ENCODE assay signal across 22 cellular contexts in genomic region chr6:134754013-134754690, GRCh38.
DNase-seq lines count a peak whose midpoint lies in the region; ATAC-seq and TF ChIP-seq lines count a peak whose summit lies in the region.
"Had no signal": no experiment of that assay in that cellular context is flagged by ENCODE, and none has a peak within 500 bp of the region (broad histone marks: within the 10 kb centered on the region; RNA-seq: fewer than 3 reads in every experiment).

No MANE protein-coding gene starts in this region.

- peak overlapping the region; percentile 39; the same call in 1 of the 2 replicates for H3K4ac ChIP-seq in IMR-90 (ENCODE audit: low read depth, low read length)
- H3K4ac ChIP-seq in mesenchymal stem cell (ENCODE audit: low read depth in 1 of 2, low read length in 2 of 2), result no peak overlapping the region
- no peak overlapping the region for H3K4ac ChIP-seq in trophoblast cell (ENCODE audit: low read depth, low read length)

- no peaks in the 10 kb centered on the region for H3K79me2 ChIP-seq in trophoblast cell (ENCODE audit: control insufficient read depth, insufficient read depth, low read length, poor library complexity)

- H2BK120ac ChIP-seq in IMR-90 (ENCODE audit: low read depth, low read length) (no peak overlapping the region; the same call in 1 of the 2 replicates), mesenchymal stem cell (ENCODE audit: low read depth, low read length) (no peak overlapping the region), trophoblast cell (ENCODE audit: insufficient read depth, low read length, poor library complexity) (no peak overlapping the region)

- no peaks in the 10 kb centered on the region for H3K9me3 Mint-ChIP-seq in activated T-helper 17 cell treated with anti-CD3 and anti-CD28 coated beads, Interleukin-2, amount 50 U/mL, for 72 hours
- H3K9me3 Mint-ChIP-seq: CD8-positive, alpha-beta T cell had no signal

- TF ChIP-seq POLR2A in IMR-90 (IDR thresholded peaks at IDR 0.05; ENCODE audit: low read depth, low read length), result no peak

- H3K27me3 ChIP-seq in IMR-90 (ENCODE audit: control insufficient read depth, insufficient read depth, low read length) (no peaks in the 10 kb centered on the region), mesenchymal stem cell (ENCODE audit: control insufficient read depth in 1 of 2, insufficient read depth in 1 of 2, low read length in 2 of 2) (no peaks in the 10 kb centered on the region), trophoblast cell (ENCODE audit: insufficient read depth, low read length) (no peaks in the 10 kb centered on the region)
- H3K27me3 ChIP-seq: BLaER1 had no signal

- H3K23ac ChIP-seq in IMR-90 (ENCODE audit: low read depth, low read length), result peak overlapping the region; percentile 71
- H3K23ac ChIP-seq in mesenchymal stem cell (ENCODE audit: low read length in 2 of 2), result no peak overlapping the region
- H3K23ac ChIP-seq in trophoblast cell (ENCODE audit: low read length), result no peak overlapping the region

- H3K4me1 ChIP-seq in IMR-90 (ENCODE audit: control insufficient read depth, insufficient read depth, low read length) (peaks cover 3% of the 10 kb centered on the region; the same call in 1 of the 2 replicates), mesenchymal stem cell (ENCODE audit: control insufficient read depth, insufficient read depth, low read depth, low read length) (peaks cover 5% of the 10 kb centered on the region), trophoblast cell (ENCODE audit: control insufficient read depth in 1 of 2, insufficient read depth in 2 of 2, low read length in 2 of 2) (peaks cover 0 to 10% of the 10 kb centered on the region in 2 experiments)
- H3K4me1 ChIP-seq: BLaER1 had no signal

- H3K18ac ChIP-seq in IMR-90 (ENCODE audit: low read depth, low read length), result 0 out of 2 replicates have a peak overlapping the region, but pooled peaks have one; percentile 74
- H3K18ac ChIP-seq in mesenchymal stem cell (ENCODE audit: low read depth in 1 of 2, low read length in 2 of 2), result no peak overlapping the region
- no peak overlapping the region for H3K18ac ChIP-seq in trophoblast cell (ENCODE audit: low read length)

- ATAC-seq in IMR-90 (ENCODE audit: low read depth) (no peak), GM21576 (IDR thresholded peaks at IDR 0.05; ENCODE audit: unreplicated experiment) (no peak), HG03139 (IDR thresholded peaks at IDR 0.05; ENCODE audit: unreplicated experiment) (no peak)
- no peak for ATAC-seq in activated T-helper 17 cell treated with anti-CD3 and anti-CD28 coated beads, Interleukin-2, amount 50 U/mL, for 72 hours (replicated peaks)
- ATAC-seq: CD8-positive, alpha-beta T cell; GM12878 had no signal

- H3K4me2 ChIP-seq in IMR-90 (ENCODE audit: low read depth, low read length) (no peak overlapping the region), mesenchymal stem cell (ENCODE audit: low read length, poor library complexity, severe bottlenecking) (no peak overlapping the region), trophoblast cell (ENCODE audit: low read length) (no peak overlapping the region)
- H3K4me2 ChIP-seq: BLaER1 had no signal

- H2AFZ ChIP-seq in IMR-90 (replicated peaks; ENCODE audit: low read length, poor library complexity), result no peak overlapping the region
- no peak overlapping the region for H2AFZ ChIP-seq in mesenchymal stem cell (ENCODE audit: low read depth, low read length)
- no peak overlapping the region for H2AFZ ChIP-seq in trophoblast cell (ENCODE audit: insufficient read depth, low read length, poor library complexity)
- H2AFZ ChIP-seq: GM23248 had no signal

- H2AK5ac ChIP-seq in IMR-90 (ENCODE audit: low read depth, low read length) (0 out of 2 replicates have a peak overlapping the region, but pooled peaks have one; percentile 74), mesenchymal stem cell (ENCODE audit: low read length, severe bottlenecking) (peak overlapping the region; percentile 94), trophoblast cell (ENCODE audit: low read length) (peak overlapping the region; percentile 58)

- H3K27ac ChIP-seq in IMR-90 (ENCODE audit: insufficient read depth, low read length), result no peak overlapping the region
- H3K27ac ChIP-seq in mesenchymal stem cell (ENCODE audit: low read length, poor library complexity, severe bottlenecking), result peak overlapping the region; percentile 86
- no peak overlapping the region for H3K27ac ChIP-seq in trophoblast cell (ENCODE audit: low read depth, low read length)
- H3K27ac ChIP-seq: 22Rv1, BLaER1, C4-2B, GM23248 had no signal

- H2BK20ac ChIP-seq in IMR-90 (ENCODE audit: low read depth, low read length), result peak overlapping the region; percentile 44; the same call in 1 of the 2 replicates

- no peaks in the 10 kb centered on the region for H3K4me1 Mint-ChIP-seq in activated T-helper 17 cell treated with anti-CD3 and anti-CD28 coated beads, Interleukin-2, amount 50 U/mL, for 72 hours
- H3K4me1 Mint-ChIP-seq: B cell; CD4-positive, CD25-positive, alpha-beta regulatory T cell had no signal

- no peak overlapping the region for H2AK9ac ChIP-seq in IMR-90 (replicated peaks; ENCODE audit: low read depth, low read length, poor library complexity)

- no peak overlapping the region for H4K12ac ChIP-seq in trophoblast cell (ENCODE audit: low read depth, low read length)

- no peak overlapping the region; the same call in 1 of the 2 replicates for H4K91ac ChIP-seq in IMR-90 (ENCODE audit: insufficient read depth, low read depth, low read length)
- H4K91ac ChIP-seq in mesenchymal stem cell (ENCODE audit: low read length), result no peak overlapping the region
- no peak overlapping the region for H4K91ac ChIP-seq in trophoblast cell (ENCODE audit: low read depth, low read length)

- no peaks in the 10 kb centered on the region for H3K79me1 ChIP-seq in IMR-90 (ENCODE audit: low read depth in 1 of 2, low read length in 2 of 2)
- no peaks in the 10 kb centered on the region for H3K79me1 ChIP-seq in mesenchymal stem cell (replicated peaks; ENCODE audit: low read length, poor library complexity, severe bottlenecking)
- H3K79me1 ChIP-seq in trophoblast cell (ENCODE audit: low read length), result no peaks in the 10 kb centered on the region

- H3K4me3 Mint-ChIP-seq in activated T-helper 17 cell treated with anti-CD3 and anti-CD28 coated beads, Interleukin-2, amount 50 U/mL, for 72 hours, result no peak overlapping the region
- H3K4me3 Mint-ChIP-seq: B cell; CD4-positive, CD25-positive, alpha-beta regulatory T cell; CD8-positive, alpha-beta T cell had no signal

- peak overlapping the region; percentile 52; the same call in 2 of the 3 replicates for H2BK15ac ChIP-seq in IMR-90 (ENCODE audit: low read depth, low read length)
- no peak overlapping the region for H2BK15ac ChIP-seq in mesenchymal stem cell (ENCODE audit: low read depth, poor library complexity, severe bottlenecking)

- no peak overlapping the region for H3K27ac Mint-ChIP-seq in activated T-helper 17 cell treated with anti-CD3 and anti-CD28 coated beads, Interleukin-2, amount 50 U/mL, for 72 hours
- H3K27ac Mint-ChIP-seq: B cell; CD4-positive, CD25-positive, alpha-beta regulatory T cell; CD8-positive, alpha-beta T cell had no signal

- H3K36me3 ChIP-seq in IMR-90 (ENCODE audit: control insufficient read depth, insufficient read depth, low read length) (no peaks in the 10 kb centered on the region), mesenchymal stem cell (ENCODE audit: control insufficient read depth in 1 of 2, insufficient read depth in 2 of 2, low read depth in 1 of 2, low read length in 2 of 2) (no peaks in the 10 kb centered on the region), trophoblast cell (ENCODE audit: control insufficient read depth in 1 of 2, insufficient read depth in 2 of 2, low read length in 2 of 2) (no peaks in the 10 kb centered on the region)
- H3K36me3 ChIP-seq: BLaER1 had no signal

- no peak overlapping the region for H4K5ac ChIP-seq in IMR-90 (ENCODE audit: low read depth, low read length)

- TF ChIP-seq RAD21 in IMR-90 (IDR thresholded peaks at IDR 0.05; ENCODE audit: low read length), result no peak

- intact Hi-C loops in IMR-90 (cut with micrococcal nuclease), result no loop called here

- in situ Hi-C loops in IMR-90 (cut with MboI; ENCODE audit: low sequenced_read_pairs), result no loop called here

- no peak overlapping the region for H3K56ac ChIP-seq in IMR-90 (ENCODE audit: extremely low read depth, insufficient read depth, low read length)

- H4K8ac ChIP-seq in IMR-90 (ENCODE audit: low read depth in 2 of 2, low read length in 2 of 2), result peak overlapping the region in 1 of 2 experiments; percentile 39; a peak in 1 of 4 replicates
- no peak overlapping the region for H4K8ac ChIP-seq in mesenchymal stem cell (ENCODE audit: low read length)
- H4K8ac ChIP-seq in trophoblast cell (ENCODE audit: low read depth, low read length), result no peak overlapping the region

- no peak overlapping the region for H3K4me3 ChIP-seq in IMR-90 (ENCODE audit: insufficient read depth, low read depth, low read length)
- no peak overlapping the region for H3K4me3 ChIP-seq in epithelial cell of esophagus (ENCODE audit: low read length)
- H3K4me3 ChIP-seq in mesenchymal stem cell (ENCODE audit: insufficient read depth in 1 of 2, low read depth in 1 of 2, low read length in 2 of 2), result no peak overlapping the region
- no peak overlapping the region for H3K4me3 ChIP-seq in trophoblast cell (ENCODE audit: low read depth, low read length)
- H3K4me3 ChIP-seq: BLaER1, GM12878, GM23248 had no signal

- H3K14ac ChIP-seq in IMR-90 (replicated peaks; ENCODE audit: low read depth, low read length) (no peak overlapping the region), mesenchymal stem cell (ENCODE audit: low read length in 2 of 2) (no peak overlapping the region), trophoblast cell (ENCODE audit: low read length) (no peak overlapping the region)

- DNase-seq in IMR-90 (peak; percentile 11), epithelial cell of esophagus (ENCODE audit: low read depth) (peak; percentile 69), mesenchymal stem cell (no peak), trophoblast cell (no peak), DMS114 treated with DMSO at 0.1 percent for 48 hours (lab: John Stamatoyannopoulos, UW; ENCODE audit: unreplicated experiment) (no peak)
- DNase-seq: Caco-2; CD4-positive, CD25-positive, alpha-beta regulatory T cell; CD8-positive, alpha-beta T cell; DMS79; EL; GDM1; GM23248; H7; HCEC 1CT had no signal

- BruUV-seq in IMR-90 (replicated peaks; lab: Mats Ljungman, UMichigan), result no TSS peak

- no peak overlapping the region for H3K9ac ChIP-seq in IMR-90 (ENCODE audit: low read depth, low read length)
- H3K9ac ChIP-seq in mesenchymal stem cell (ENCODE audit: low read length), result no peak overlapping the region
- no peak overlapping the region for H3K9ac ChIP-seq in trophoblast cell (ENCODE audit: low read length)
- H3K9ac ChIP-seq: BLaER1, GM23248 had no signal

- no peaks in the 10 kb centered on the region for H3K36me3 Mint-ChIP-seq in activated T-helper 17 cell treated with anti-CD3 and anti-CD28 coated beads, Interleukin-2, amount 50 U/mL, for 72 hours (ENCODE audit: low read depth)
- H3K36me3 Mint-ChIP-seq: CD4-positive, CD25-positive, alpha-beta regulatory T cell; CD8-positive, alpha-beta T cell had no signal

- H3K27me3 Mint-ChIP-seq in activated T-helper 17 cell treated with anti-CD3 and anti-CD28 coated beads, Interleukin-2, amount 50 U/mL, for 72 hours, result peaks cover 14% of the 10 kb centered on the region

- dilution Hi-C loops in IMR-90 (cut with HindIII; ENCODE audit: low sequenced_read_pairs, unreplicated experiment), result no loop called here

- H3K9me1 ChIP-seq in IMR-90 (ENCODE audit: insufficient read depth, low read length), result no peaks in the 10 kb centered on the region

- H2BK5ac ChIP-seq in IMR-90 (ENCODE audit: low read depth, low read length, poor library complexity, severe bottlenecking), result no peak overlapping the region
- no peak overlapping the region for H2BK5ac ChIP-seq in mesenchymal stem cell (ENCODE audit: low read depth, low read length, poor library complexity, severe bottlenecking)
- H2BK5ac ChIP-seq in trophoblast cell (ENCODE audit: low read depth, low read length, poor library complexity), result no peak overlapping the region

- no peak overlapping the region for H2BK12ac ChIP-seq in mesenchymal stem cell (ENCODE audit: low read length in 2 of 2)
- H2BK12ac ChIP-seq in trophoblast cell (ENCODE audit: low read length), result no peak overlapping the region

- WGBS in IMR-90 (ENCODE audit: extremely low coverage in 2 of 2, insufficient read length in 1 of 2), 2 experiments, result no CpG with 5 or more reads among the region's 4 CpGs
- 67% methylated on average over 1 of the region's 4 CpGs for WGBS in mesenchymal stem cell
- WGBS in trophoblast cell (ENCODE audit: extremely low coverage, insufficient coverage, insufficient read length), result no CpG with 5 or more reads among the region's 4 CpGs

- H3K9me3 ChIP-seq in IMR-90 (ENCODE audit: control insufficient read depth, insufficient read depth, low read length) (no peaks in the 10 kb centered on the region), mesenchymal stem cell (ENCODE audit: control insufficient read depth, low read length) (no peaks in the 10 kb centered on the region), trophoblast cell (ENCODE audit: insufficient read depth, low read depth, low read length) (no peaks in the 10 kb centered on the region)
- H3K9me3 ChIP-seq: Caco-2 had no signal

- no peak for TF ChIP-seq CTCF in IMR-90 (conservative IDR thresholded peaks at IDR 0.05; ENCODE audit: low read depth, low read length)
- TF ChIP-seq CTCF in epithelial cell of esophagus (IDR thresholded peaks at IDR 0.05; ENCODE audit: insufficient read depth, low read depth, low read length, missing control alignments), result no peak

- CTCF ChIA-PET in IMR-90 (lab: Yijun Ruan, JAX), result no interaction called here

- POLR2A ChIA-PET in IMR-90 (lab: Charles Lee; ENCODE audit: unreplicated experiment), result no interaction called here

- no peaks in the 10 kb centered on the region for H4K20me1 ChIP-seq in IMR-90 (ENCODE audit: insufficient read depth, low read length)
- H4K20me1 ChIP-seq: BLaER1 had no signal

Comparison
In these comparisons a context has a peak if more than half of its experiments do, and no peak if none do; other contexts are left out.
1. DNase-seq: peak in IMR-90 (single experiment) and epithelial cell of esophagus (single experiment); none in mesenchymal stem cell (single experiment), trophoblast cell (0 of 2) and DMS114 treated with DMSO at 0.1 percent for 48 hours (single experiment).
2. Peak in every context shown above with its lines, with median percentiles within 50 percentile points of each other: H2AK5ac ChIP-seq.